ENCODE assay signal across 8 cellular contexts in the genomic region with DNA sequence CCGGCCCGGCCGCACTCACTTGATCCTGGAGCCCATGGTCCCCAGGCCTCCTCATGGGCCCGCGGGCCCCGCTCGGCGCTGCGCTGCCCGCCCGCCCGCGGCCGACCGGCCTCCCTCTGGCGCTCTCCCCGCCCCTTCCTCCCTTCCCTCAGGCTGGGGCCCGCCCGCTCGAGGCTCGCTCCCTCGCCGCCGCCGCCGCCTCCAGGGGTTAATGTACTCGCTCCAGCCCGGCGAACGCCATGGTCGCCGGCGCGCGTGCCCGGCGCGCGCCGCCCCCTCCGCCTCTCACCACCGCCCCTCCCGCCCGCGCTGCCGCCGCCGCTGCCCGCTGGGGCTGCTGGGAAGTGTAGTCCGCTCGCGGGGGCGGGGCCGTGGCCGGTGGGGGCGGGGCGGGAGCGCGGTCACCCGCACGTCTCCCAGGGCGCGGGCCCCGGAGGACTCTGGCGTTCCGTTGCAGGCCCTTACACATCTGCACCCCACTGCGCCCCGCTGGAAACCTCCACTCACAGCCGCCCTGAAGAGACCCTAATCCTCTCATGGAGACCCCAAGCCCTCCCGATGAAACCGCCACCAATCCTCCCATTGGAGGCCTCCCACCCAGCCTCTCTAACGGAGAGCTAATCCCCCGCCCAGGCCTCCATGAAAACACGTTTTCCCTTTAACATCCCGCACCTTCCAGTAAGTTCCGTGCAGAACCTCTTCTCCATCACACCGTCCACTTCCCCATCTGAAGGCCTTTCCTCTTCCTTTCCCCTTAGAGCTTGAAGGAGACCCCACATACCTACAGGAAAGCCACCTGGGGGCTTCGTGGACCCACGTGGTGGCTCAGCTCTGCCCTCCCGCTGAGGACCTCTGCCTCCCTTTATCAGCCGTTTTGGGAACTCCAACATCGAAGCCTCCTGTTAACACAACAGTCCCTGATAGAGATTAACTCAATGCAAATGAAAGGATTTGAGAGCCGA. TPM values are rescaled to one million over a fixed set of nuclear protein-coding genes. Genes with fewer than 3 reads are reported as not detected.
A peak's percentile ranks its signal among the peaks of the same experiment; 100 is the strongest.
DNase-seq lines count a peak whose midpoint lies in the region; ATAC-seq and TF ChIP-seq lines count a peak whose summit lies in the region.

A gene with protein sequence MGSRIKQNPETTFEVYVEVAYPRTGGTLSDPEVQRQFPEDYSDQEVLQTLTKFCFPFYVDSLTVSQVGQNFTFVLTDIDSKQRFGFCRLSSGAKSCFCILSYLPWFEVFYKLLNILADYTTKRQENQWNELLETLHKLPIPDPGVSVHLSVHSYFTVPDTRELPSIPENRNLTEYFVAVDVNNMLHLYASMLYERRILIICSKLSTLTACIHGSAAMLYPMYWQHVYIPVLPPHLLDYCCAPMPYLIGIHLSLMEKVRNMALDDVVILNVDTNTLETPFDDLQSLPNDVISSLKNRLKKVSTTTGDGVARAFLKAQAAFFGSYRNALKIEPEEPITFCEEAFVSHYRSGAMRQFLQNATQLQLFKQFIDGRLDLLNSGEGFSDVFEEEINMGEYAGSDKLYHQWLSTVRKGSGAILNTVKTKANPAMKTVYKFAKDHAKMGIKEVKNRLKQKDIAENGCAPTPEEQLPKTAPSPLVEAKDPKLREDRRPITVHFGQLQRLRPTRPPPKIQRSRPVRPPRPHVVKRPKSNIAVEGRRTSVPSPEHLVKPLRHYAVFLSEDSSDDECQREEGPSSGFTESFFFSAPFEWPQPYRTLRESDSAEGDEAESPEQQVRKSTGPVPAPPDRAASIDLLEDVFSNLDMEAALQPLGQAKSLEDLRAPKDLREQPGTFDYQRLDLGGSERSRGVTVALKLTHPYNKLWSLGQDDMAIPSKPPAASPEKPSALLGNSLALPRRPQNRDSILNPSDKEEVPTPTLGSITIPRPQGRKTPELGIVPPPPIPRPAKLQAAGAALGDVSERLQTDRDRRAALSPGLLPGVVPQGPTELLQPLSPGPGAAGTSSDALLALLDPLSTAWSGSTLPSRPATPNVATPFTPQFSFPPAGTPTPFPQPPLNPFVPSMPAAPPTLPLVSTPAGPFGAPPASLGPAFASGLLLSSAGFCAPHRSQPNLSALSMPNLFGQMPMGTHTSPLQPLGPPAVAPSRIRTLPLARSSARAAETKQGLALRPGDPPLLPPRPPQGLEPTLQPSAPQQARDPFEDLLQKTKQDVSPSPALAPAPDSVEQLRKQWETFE (minus strand): TSS at position 257 of the 962 bp plus-strand sequence. CDS start 221 bp downstream, at position 36.

- POLR2A ChIA-PET in WTC11 (lab: Charles Lee): no interaction called here

- H3K4me3 ChIP-seq in cardiac fibroblast (replicated peaks in 1 of 2; ENCODE audit: low read depth in 2 of 2, low read length in 2 of 2): peak within 1 kb of the TSS; percentile 74 to 75
- peak within 1 kb of the TSS; percentile 51 to 84 (median 66) for H3K4me3 ChIP-seq in spleen

- H3K4me3 Mint-ChIP-seq in WTC11: peak within 1 kb of the TSS; percentile 80

- DNase-seq in A172 (ENCODE audit: low spot score) (peak; percentile 78), NCI-H2196 treated with DMSO at 0.1 percent for 48 hours (lab: John Stamatoyannopoulos, UW; ENCODE audit: unreplicated experiment) (peak; percentile 76), WTC11 (ENCODE audit: low spot score) (peak; percentile 95), cardiac fibroblast (ENCODE audit: low read depth in 2 of 2) (peak; percentile 87 to 94), inferior parietal cortex (ENCODE audit: extremely low spot score) (peak; percentile 75), spleen (peak; percentile 98)

- H3K27me3 ChIP-seq in spleen (replicated peaks in 1 of 7): no peaks in the 10 kb centered on the region

- H3K4me1 Mint-ChIP-seq in WTC11: peaks cover 52% of the 10 kb centered on the region

- TF ChIP-seq CTCF in WTC11 (IDR thresholded peaks at IDR 0.05): no peak
- TF ChIP-seq CTCF in cardiac fibroblast (IDR thresholded peaks at IDR 0.05; ENCODE audit: low read depth, low read length): no peak
- TF ChIP-seq CTCF in spleen (IDR thresholded peaks at IDR 0.05 in 8 of 11, conservative IDR thresholded peaks at IDR 0.05 in 3 of 11): peak in 1 of 11 experiments; percentile 14

- peak within 1 kb of the TSS; percentile 78; the same call in 1 of the 2 replicates for H3K27ac Mint-ChIP-seq in WTC11

- H3K36me3 ChIP-seq in spleen: no peaks in the 10 kb centered on the region

- CTCF ChIA-PET in WTC11 (lab: Charles Lee): interaction anchor here (1.5 kb wide), 1 partner anchor 110 kb away, joined by 3 read pairs; no protein-coding TSS in a partner anchor

- peak; percentile 57 for ATAC-seq in GM18858 (IDR thresholded peaks at IDR 0.05; ENCODE audit: unreplicated experiment)
- peak; percentile 72 for ATAC-seq in HG03095 (IDR thresholded peaks at IDR 0.05; ENCODE audit: unreplicated experiment)
- peak; percentile 76 for ATAC-seq in WTC11

- H3K27me3 Mint-ChIP-seq in WTC11 (ENCODE audit: low read depth): peaks cover 5% of the 10 kb centered on the region

- H3K27ac ChIP-seq in spleen: peak within 1 kb of the TSS; percentile 55 to 90 (median 82)

- H3K4me1 ChIP-seq in spleen: peaks cover 20 to 50% (median 45%) of the 10 kb centered on the region in 6 donors

- H3K36me3 Mint-ChIP-seq in WTC11: no peaks in the 10 kb centered on the region

- 5 to 26% (median 9%) methylated on average over 20 to 83 of the region's 83 CpGs for WGBS in spleen, 5 donors

- no peaks in the 10 kb centered on the region for H3K9me3 ChIP-seq in spleen

- TF ChIP-seq POLR2A in spleen (IDR thresholded peaks at IDR 0.05): no peak

- intact Hi-C loops in spleen (cut with DNase I; ENCODE audit: low total_unique reads): no loop called here

- H3K9me3 Mint-ChIP-seq in WTC11: no peaks in the 10 kb centered on the region

TF ChIP-seq in WTC11, 78 proteins besides CTCF, POLR2A, EP300 and RAD21 (continues in another document):
- TF ChIP-seq ZNF423 (CRISPR knock-in tag; IDR thresholded peaks at IDR 0.05) (peak; percentile 25), SMAD3 (CRISPR knock-in tag; IDR thresholded peaks at IDR 0.05; ENCODE audit: borderline replicate concordance) (peak; percentile 27; the same call in 1 of the 2 replicates), ESRRA (CRISPR knock-in tag; IDR thresholded peaks at IDR 0.05; ENCODE audit: borderline replicate concordance) (no peak), ETV6 (CRISPR knock-in tag; IDR thresholded peaks at IDR 0.05) (peak; percentile 73; the same call in 1 of the 2 replicates), FOXK1 (CRISPR knock-in tag; IDR thresholded peaks at IDR 0.05) (no peak)
- TF ChIP-seq, protein P1, sequence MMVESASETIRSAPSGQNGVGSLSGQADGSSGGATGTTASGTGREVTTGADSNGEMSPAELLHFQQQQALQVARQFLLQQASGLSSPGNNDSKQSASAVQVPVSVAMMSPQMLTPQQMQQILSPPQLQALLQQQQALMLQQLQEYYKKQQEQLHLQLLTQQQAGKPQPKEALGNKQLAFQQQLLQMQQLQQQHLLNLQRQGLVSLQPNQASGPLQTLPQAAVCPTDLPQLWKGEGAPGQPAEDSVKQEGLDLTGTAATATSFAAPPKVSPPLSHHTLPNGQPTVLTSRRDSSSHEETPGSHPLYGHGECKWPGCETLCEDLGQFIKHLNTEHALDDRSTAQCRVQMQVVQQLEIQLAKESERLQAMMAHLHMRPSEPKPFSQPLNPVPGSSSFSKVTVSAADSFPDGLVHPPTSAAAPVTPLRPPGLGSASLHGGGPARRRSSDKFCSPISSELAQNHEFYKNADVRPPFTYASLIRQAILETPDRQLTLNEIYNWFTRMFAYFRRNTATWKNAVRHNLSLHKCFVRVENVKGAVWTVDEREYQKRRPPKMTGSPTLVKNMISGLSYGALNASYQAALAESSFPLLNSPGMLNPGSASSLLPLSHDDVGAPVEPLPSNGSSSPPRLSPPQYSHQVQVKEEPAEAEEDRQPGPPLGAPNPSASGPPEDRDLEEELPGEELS (CRISPR knock-in tag; IDR thresholded peaks at IDR 0.05): peak; percentile 51; the same call in 1 of the 2 replicates
- TF ChIP-seq, protein P2, sequence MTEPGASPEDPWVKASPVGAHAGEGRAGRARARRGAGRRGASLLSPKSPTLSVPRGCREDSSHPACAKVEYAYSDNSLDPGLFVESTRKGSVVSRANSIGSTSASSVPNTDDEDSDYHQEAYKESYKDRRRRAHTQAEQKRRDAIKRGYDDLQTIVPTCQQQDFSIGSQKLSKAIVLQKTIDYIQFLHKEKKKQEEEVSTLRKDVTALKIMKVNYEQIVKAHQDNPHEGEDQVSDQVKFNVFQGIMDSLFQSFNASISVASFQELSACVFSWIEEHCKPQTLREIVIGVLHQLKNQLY (CRISPR knock-in tag; IDR thresholded peaks at IDR 0.05): no peak
- TF ChIP-seq, protein P3, sequence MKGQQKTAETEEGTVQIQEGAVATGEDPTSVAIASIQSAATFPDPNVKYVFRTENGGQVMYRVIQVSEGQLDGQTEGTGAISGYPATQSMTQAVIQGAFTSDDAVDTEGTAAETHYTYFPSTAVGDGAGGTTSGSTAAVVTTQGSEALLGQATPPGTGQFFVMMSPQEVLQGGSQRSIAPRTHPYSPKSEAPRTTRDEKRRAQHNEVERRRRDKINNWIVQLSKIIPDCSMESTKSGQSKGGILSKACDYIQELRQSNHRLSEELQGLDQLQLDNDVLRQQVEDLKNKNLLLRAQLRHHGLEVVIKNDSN (CRISPR knock-in tag; IDR thresholded peaks at IDR 0.05): peak; percentile 50; the same call in 1 of the 2 replicates
- TF ChIP-seq, protein P4, sequence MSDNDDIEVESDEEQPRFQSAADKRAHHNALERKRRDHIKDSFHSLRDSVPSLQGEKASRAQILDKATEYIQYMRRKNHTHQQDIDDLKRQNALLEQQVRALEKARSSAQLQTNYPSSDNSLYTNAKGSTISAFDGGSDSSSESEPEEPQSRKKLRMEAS (CRISPR knock-in tag; IDR thresholded peaks at IDR 0.05): peak; percentile 73
- TF ChIP-seq, protein P5, sequence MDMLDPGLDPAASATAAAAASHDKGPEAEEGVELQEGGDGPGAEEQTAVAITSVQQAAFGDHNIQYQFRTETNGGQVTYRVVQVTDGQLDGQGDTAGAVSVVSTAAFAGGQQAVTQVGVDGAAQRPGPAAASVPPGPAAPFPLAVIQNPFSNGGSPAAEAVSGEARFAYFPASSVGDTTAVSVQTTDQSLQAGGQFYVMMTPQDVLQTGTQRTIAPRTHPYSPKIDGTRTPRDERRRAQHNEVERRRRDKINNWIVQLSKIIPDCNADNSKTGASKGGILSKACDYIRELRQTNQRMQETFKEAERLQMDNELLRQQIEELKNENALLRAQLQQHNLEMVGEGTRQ (CRISPR knock-in tag; IDR thresholded peaks at IDR 0.05): peak; percentile 53; the same call in 1 of the 2 replicates
- TF ChIP-seq, protein P6, sequence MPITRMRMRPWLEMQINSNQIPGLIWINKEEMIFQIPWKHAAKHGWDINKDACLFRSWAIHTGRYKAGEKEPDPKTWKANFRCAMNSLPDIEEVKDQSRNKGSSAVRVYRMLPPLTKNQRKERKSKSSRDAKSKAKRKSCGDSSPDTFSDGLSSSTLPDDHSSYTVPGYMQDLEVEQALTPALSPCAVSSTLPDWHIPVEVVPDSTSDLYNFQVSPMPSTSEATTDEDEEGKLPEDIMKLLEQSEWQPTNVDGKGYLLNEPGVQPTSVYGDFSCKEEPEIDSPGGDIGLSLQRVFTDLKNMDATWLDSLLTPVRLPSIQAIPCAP (CRISPR knock-in tag; IDR thresholded peaks at IDR 0.05): 0 out of 2 replicates have a peak, but pooled peaks have one; percentile 28

RNA-seq across cellular contexts. Expression of the gene that starts here (rescaled TPM):
- 25.8 and 30.8 TPM in 2 replicates for total RNA-seq in A172 (2014; rRNA removed; shearing (Covaris generic))
- total RNA-seq in WTC11 (2021) (22.4 to 23.5 TPM (median 23.1 TPM) in 3 replicates), spleen (10 to 100 TPM; 30.8 to 59.3 (median 50.7) TPM)
- polyA plus RNA-seq in spleen: 10 to 100 TPM in 1 of 3 donors, 1 to 10 TPM in 2; 5.4 to 16.8 (median 7.5) TPM

Comparison
In these comparisons a context has a peak if more than half of its experiments do, and no peak if none do; other contexts are left out.
1. Peak in every context shown above with its lines: DNase-seq, ATAC-seq, H3K4me3 ChIP-seq and H3K27ac ChIP-seq.